Comparison of ENCODE assay signal across 2 cellular contexts in the genomic region with DNA sequence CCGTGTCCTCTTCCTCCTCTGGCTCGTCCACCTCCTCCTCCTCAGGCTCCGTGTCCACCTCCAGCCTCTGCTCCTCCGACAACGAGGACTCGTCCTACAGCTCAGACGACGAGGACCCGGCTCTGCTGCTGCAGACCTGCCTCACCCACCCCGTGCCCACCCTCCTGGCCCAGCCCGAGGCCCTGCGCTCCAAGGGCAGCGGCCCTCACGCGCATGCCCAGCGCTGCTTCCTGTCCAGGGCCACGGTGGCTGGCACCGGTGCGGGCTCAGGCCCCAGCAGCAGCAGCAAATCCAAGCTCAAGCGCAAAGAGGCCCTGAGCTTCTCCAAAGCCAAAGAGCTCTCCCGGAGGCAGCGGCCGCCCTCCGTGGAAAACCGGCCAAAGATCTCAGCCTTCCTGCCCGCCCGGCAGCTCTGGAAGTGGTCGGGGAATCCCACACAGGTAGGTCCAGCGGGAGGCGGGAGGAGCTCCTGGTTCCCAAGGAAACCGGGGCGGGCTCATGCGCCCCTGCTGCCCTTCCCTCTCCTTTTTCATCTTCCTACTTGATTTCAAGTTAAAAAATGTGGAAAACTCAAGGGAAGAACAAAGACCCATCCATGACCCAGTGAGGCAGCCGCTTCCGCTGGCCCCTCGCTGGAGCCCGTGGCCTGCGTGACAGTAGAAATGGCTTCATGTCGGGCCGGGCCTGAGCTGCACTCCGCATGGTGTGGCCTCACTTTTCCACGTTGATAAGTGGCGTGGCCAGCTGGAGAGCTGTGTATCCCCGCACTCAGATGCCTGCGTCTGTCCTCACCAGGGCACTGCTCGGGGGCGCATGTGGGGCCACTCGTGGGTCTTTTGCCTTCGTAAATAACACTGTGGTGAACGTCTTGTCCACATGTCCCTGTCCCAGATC.
TF ChIP-seq lines count a peak whose summit lies in the region.

No MANE protein-coding gene starts in this region.

TF ChIP-seq in GM23338, 12 proteins besides CTCF, POLR2A, EP300 and RAD21:
- TF ChIP-seq, protein P1, sequence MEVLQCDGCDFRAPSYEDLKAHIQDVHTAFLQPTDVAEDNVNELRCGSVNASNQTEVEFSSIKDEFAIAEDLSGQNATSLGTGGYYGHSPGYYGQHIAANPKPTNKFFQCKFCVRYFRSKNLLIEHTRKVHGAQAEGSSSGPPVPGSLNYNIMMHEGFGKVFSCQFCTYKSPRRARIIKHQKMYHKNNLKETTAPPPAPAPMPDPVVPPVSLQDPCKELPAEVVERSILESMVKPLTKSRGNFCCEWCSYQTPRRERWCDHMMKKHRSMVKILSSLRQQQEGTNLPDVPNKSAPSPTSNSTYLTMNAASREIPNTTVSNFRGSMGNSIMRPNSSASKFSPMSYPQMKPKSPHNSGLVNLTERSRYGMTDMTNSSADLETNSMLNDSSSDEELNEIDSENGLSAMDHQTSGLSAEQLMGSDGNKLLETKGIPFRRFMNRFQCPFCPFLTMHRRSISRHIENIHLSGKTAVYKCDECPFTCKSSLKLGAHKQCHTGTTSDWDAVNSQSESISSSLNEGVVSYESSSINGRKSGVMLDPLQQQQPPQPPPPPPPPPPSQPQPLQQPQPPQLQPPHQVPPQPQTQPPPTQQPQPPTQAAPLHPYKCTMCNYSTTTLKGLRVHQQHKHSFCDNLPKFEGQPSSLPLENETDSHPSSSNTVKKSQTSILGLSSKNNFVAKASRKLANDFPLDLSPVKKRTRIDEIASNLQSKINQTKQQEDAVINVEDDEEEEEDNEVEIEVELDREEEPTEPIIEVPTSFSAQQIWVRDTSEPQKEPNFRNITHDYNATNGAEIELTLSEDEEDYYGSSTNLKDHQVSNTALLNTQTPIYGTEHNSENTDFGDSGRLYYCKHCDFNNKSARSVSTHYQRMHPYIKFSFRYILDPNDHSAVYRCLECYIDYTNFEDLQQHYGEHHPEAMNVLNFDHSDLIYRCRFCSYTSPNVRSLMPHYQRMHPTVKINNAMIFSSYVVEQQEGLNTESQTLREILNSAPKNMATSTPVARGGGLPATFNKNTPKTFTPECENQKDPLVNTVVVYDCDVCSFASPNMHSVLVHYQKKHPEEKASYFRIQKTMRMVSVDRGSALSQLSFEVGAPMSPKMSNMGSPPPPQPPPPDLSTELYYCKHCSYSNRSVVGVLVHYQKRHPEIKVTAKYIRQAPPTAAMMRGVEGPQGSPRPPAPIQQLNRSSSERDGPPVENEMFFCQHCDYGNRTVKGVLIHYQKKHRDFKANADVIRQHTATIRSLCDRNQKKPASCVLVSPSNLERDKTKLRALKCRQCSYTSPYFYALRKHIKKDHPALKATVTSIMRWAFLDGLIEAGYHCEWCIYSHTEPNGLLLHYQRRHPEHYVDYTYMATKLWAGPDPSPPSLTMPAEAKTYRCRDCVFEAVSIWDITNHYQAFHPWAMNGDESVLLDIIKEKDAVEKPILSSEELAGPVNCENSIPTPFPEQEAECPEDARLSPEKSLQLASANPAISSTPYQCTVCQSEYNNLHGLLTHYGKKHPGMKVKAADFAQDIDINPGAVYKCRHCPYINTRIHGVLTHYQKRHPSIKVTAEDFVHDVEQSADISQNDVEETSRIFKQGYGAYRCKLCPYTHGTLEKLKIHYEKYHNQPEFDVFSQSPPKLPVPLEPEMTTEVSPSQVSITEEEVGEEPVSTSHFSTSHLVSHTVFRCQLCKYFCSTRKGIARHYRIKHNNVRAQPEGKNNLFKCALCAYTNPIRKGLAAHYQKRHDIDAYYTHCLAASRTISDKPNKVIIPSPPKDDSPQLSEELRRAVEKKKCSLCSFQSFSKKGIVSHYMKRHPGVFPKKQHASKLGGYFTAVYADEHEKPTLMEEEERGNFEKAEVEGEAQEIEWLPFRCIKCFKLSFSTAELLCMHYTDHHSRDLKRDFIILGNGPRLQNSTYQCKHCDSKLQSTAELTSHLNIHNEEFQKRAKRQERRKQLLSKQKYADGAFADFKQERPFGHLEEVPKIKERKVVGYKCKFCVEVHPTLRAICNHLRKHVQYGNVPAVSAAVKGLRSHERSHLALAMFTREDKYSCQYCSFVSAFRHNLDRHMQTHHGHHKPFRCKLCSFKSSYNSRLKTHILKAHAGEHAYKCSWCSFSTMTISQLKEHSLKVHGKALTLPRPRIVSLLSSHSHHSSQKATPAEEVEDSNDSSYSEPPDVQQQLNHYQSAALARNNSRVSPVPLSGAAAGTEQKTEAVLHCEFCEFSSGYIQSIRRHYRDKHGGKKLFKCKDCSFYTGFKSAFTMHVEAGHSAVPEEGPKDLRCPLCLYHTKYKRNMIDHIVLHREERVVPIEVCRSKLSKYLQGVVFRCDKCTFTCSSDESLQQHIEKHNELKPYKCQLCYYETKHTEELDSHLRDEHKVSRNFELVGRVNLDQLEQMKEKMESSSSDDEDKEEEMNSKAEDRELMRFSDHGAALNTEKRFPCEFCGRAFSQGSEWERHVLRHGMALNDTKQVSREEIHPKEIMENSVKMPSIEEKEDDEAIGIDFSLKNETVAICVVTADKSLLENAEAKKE (CRISPR knock-in tag; IDR thresholded peaks at IDR 0.05) = no peak
- TF ChIP-seq CREB1 (CRISPR knock-in tag; IDR thresholded peaks at IDR 0.05; ENCODE audit: low read depth) (no peak), STAT1 (IDR thresholded peaks at IDR 0.05; ENCODE audit: unreplicated experiment) (no peak), POLR2AphosphoS5 (IDR thresholded peaks at IDR 0.05; ENCODE audit: low read depth) (no peak)
- TF ChIP-seq, protein P2, sequence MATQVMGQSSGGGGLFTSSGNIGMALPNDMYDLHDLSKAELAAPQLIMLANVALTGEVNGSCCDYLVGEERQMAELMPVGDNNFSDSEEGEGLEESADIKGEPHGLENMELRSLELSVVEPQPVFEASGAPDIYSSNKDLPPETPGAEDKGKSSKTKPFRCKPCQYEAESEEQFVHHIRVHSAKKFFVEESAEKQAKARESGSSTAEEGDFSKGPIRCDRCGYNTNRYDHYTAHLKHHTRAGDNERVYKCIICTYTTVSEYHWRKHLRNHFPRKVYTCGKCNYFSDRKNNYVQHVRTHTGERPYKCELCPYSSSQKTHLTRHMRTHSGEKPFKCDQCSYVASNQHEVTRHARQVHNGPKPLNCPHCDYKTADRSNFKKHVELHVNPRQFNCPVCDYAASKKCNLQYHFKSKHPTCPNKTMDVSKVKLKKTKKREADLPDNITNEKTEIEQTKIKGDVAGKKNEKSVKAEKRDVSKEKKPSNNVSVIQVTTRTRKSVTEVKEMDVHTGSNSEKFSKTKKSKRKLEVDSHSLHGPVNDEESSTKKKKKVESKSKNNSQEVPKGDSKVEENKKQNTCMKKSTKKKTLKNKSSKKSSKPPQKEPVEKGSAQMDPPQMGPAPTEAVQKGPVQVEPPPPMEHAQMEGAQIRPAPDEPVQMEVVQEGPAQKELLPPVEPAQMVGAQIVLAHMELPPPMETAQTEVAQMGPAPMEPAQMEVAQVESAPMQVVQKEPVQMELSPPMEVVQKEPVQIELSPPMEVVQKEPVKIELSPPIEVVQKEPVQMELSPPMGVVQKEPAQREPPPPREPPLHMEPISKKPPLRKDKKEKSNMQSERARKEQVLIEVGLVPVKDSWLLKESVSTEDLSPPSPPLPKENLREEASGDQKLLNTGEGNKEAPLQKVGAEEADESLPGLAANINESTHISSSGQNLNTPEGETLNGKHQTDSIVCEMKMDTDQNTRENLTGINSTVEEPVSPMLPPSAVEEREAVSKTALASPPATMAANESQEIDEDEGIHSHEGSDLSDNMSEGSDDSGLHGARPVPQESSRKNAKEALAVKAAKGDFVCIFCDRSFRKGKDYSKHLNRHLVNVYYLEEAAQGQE (IDR thresholded peaks at IDR 0.05; ENCODE audit: unreplicated experiment) = no peak

TF ChIP-seq in K562, 482 proteins besides CTCF, POLR2A, EP300 and RAD21:
- no peak for TF ChIP-seq ZNF507 (tag; conservative IDR thresholded peaks at IDR 0.05)
- TF ChIP-seq, protein P3, sequence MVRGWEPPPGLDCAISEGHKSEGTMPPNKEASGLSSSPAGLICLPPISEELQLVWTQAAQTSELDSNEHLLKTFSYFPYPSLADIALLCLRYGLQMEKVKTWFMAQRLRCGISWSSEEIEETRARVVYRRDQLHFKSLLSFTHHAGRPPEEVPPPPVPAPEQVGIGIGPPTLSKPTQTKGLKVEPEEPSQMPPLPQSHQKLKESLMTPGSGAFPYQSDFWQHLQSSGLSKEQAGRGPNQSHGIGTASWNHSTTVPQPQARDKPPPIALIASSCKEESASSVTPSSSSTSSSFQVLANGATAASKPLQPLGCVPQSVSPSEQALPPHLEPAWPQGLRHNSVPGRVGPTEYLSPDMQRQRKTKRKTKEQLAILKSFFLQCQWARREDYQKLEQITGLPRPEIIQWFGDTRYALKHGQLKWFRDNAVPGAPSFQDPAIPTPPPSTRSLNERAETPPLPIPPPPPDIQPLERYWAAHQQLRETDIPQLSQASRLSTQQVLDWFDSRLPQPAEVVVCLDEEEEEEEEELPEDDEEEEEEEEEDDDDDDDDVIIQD (CRISPR knock-in tag; IDR thresholded peaks at IDR 0.05) = no peak
- TF ChIP-seq, protein P4, sequence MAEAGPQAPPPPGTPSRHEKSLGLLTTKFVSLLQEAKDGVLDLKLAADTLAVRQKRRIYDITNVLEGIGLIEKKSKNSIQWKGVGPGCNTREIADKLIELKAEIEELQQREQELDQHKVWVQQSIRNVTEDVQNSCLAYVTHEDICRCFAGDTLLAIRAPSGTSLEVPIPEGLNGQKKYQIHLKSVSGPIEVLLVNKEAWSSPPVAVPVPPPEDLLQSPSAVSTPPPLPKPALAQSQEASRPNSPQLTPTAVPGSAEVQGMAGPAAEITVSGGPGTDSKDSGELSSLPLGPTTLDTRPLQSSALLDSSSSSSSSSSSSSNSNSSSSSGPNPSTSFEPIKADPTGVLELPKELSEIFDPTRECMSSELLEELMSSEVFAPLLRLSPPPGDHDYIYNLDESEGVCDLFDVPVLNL (CRISPR knock-in tag; IDR thresholded peaks at IDR 0.05; ENCODE audit: low read depth) = no peak
- TF ChIP-seq HNRNPL (IDR thresholded peaks at IDR 0.05; ENCODE audit: low read depth, low read length) = 0 out of 2 replicates have a peak, but pooled peaks have one; percentile 9
- no peak for TF ChIP-seq EP400 (IDR thresholded peaks at IDR 0.05)
TF ChIP-seq in K562: peak in this region for 1.
